ENCODE assay signal across 8 cellular contexts in the genomic region with DNA sequence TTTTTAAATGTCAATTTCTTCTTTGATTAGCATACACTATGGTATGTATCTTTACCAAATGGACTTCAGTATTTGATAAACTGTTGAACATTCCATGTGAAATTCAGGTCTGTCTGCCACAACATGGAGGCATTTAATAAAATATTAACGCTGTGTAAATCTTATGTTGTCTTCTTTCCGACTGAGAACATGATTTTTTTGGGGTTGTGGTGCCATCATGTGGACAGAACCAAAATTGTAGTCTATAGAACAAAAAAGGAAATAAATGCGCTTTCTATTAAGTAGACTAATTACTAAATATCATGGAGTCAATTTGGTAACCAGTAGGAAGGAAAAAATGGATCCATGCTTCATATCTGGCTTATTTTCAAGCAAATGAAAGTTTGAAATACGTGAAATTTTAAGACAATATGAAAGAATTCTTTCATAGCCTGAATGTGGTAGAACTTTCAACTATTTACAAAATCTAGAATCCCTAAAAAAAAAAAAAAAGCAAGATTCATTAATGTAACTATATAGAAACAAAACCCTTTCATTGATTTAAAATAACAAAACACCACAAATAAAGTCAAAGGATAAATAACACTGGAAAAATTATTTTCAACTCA. TPM values are rescaled to one million over a fixed set of nuclear protein-coding genes. Genes with fewer than 3 reads are reported as not detected.
DNase-seq lines count a peak whose midpoint lies in the region; ATAC-seq and TF ChIP-seq lines count a peak whose summit lies in the region.

No MANE protein-coding gene starts in this region.

- H3K9me3 Mint-ChIP-seq in effector memory CD8-positive, alpha-beta T cell, result no peaks in the 10 kb centered on the region
- H3K9me3 Mint-ChIP-seq in naive B cell, result peaks cover 0 to 1% (median 0%) of the 10 kb centered on the region in 7 donors

- ATAC-seq in effector memory CD8-positive, alpha-beta T cell (replicated peaks), result no peak
- ATAC-seq in naive B cell (ENCODE audit: low read depth in 2 of 2) (no peak), GM21367 (IDR thresholded peaks at IDR 0.05; ENCODE audit: unreplicated experiment) (no peak), HG03097 (IDR thresholded peaks at IDR 0.05; ENCODE audit: low FRiP score, unreplicated experiment) (no peak)

- no peak overlapping the region for H3K4me3 Mint-ChIP-seq in effector memory CD8-positive, alpha-beta T cell
- peak overlapping the region in 1 of 8 donors; percentile 77 for H3K4me3 Mint-ChIP-seq in naive B cell

- H3K27me3 Mint-ChIP-seq in effector memory CD8-positive, alpha-beta T cell, result peaks cover 13 to 15% of the 10 kb centered on the region in 2 donors
- no peaks in the 10 kb centered on the region for H3K27me3 Mint-ChIP-seq in naive B cell

- peak; percentile 78 for TF ChIP-seq RAD21 in Ishikawa (IDR thresholded peaks at IDR 0.05; ENCODE audit: low read depth)

- DNase-seq in SIG-M5 treated with dmso at 0.1 percent for 504 hours (lab: John Stamatoyannopoulos, UW; ENCODE audit: unreplicated experiment) (peak; percentile 81), SIG-M5 (lab: John Stamatoyannopoulos, UW) (no peak), SW480 (ENCODE audit: low spot score) (peak; percentile 52), naive B cell (peak; percentile 56)
- DNase-seq in effector memory CD8-positive, alpha-beta T cell, result peak; percentile 32 to 43 (median 32)

- no peak for TF ChIP-seq EP300 in Ishikawa (IDR thresholded peaks at IDR 0.05; ENCODE audit: borderline replicate concordance)

- peaks cover 6 to 7% of the 10 kb centered on the region in 2 donors for H3K4me1 Mint-ChIP-seq in effector memory CD8-positive, alpha-beta T cell (ENCODE audit: low read depth in 2 of 2)
- peaks cover 8 to 22% (median 10%) of the 10 kb centered on the region in 3 donors for H3K4me1 Mint-ChIP-seq in naive B cell

- H3K27ac Mint-ChIP-seq in effector memory CD8-positive, alpha-beta T cell, result no peak overlapping the region
- peak overlapping the region in 1 of 6 donors; percentile 49 for H3K27ac Mint-ChIP-seq in naive B cell

- H3K36me3 Mint-ChIP-seq in effector memory CD8-positive, alpha-beta T cell (ENCODE audit: insufficient read depth), result peaks cover 14% of the 10 kb centered on the region
- no peaks in the 10 kb centered on the region for H3K36me3 Mint-ChIP-seq in naive B cell

TF ChIP-seq in Ishikawa, 13 proteins besides CTCF, POLR2A, EP300 and RAD21:
- TF ChIP-seq REST (IDR thresholded peaks at IDR 0.05; ENCODE audit: low read depth) (no peak), MAX (IDR thresholded peaks at IDR 0.05) (no peak), YY1 (IDR thresholded peaks at IDR 0.05; ENCODE audit: low read depth) (no peak), NFIC (IDR thresholded peaks at IDR 0.05) (no peak), FOXM1 (IDR thresholded peaks at IDR 0.05; ENCODE audit: borderline replicate concordance, low read depth) (no peak), ZBTB7A (IDR thresholded peaks at IDR 0.05; ENCODE audit: low read depth) (no peak), CEBPB (IDR thresholded peaks at IDR 0.05) (no peak), EGR1 (IDR thresholded peaks at IDR 0.05) (no peak), TEAD4 (IDR thresholded peaks at IDR 0.05) (no peak), CREB1 (IDR thresholded peaks at IDR 0.05; ENCODE audit: low read depth) (no peak), TAF1 (IDR thresholded peaks at IDR 0.05; ENCODE audit: low read depth) (no peak), TCF12 (IDR thresholded peaks at IDR 0.05; ENCODE audit: low read depth) (no peak)
- TF ChIP-seq, protein P1, sequence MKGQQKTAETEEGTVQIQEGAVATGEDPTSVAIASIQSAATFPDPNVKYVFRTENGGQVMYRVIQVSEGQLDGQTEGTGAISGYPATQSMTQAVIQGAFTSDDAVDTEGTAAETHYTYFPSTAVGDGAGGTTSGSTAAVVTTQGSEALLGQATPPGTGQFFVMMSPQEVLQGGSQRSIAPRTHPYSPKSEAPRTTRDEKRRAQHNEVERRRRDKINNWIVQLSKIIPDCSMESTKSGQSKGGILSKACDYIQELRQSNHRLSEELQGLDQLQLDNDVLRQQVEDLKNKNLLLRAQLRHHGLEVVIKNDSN (IDR thresholded peaks at IDR 0.05), result no peak
TF ChIP-seq in Ishikawa: peak in this region for 0.

RNA-seq across cellular contexts. Expression of gene PLK2, which starts 2.8 kb away (rescaled TPM):
- 1 to 10 TPM; 1.9 to 8.9 (median 7.5) TPM for polyA plus RNA-seq in naive B cell (ENCODE audit: low read depth in 6 of 6)

RNA-seq across cellular contexts. Expression of gene GAPT, which starts 28.5 kb away (rescaled TPM):
- 100 to 1,000 TPM; 308 to 432 (median 350) TPM for polyA plus RNA-seq in naive B cell (ENCODE audit: low read depth in 6 of 6)
